ENCODE assay signal across 24 cellular contexts in the genomic region with DNA sequence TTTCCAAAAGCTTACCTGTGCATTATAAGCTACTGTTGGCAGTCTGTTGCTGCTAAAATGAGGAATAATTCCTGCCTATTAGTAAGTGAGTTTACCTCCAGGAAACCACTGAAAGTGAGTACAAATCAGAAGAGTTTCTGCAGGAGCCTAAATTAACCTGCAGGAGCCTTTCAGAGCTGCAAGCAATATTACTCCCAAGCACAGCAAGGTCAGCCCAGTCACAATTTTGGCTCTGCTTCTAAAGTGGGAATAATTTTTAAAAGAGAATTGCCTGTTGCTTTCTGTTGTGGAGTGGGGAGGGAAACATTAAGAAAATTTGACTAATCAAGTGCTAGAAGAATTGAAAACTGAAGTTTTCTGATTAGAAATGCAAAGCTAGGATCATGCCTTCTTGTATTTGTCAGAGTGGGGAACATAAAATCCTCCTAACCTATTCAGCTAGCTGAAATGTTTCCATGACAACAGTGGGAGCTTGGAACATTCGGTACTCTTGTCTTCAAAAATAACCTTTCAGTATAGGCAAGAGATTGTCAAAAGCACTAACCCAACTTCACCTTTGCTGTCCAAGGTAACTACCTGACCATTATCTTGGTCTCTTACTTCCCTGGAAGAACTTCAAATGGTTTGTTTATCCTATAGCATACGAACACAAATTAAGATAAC.
DNase-seq lines count a peak whose midpoint lies in the region; ATAC-seq, FAIRE-seq and TF ChIP-seq lines count a peak whose summit lies in the region.
"Had no signal": no experiment of that assay in that cellular context is flagged by ENCODE, and none has a peak within 500 bp of the region (broad histone marks: within the 10 kb centered on the region; RNA-seq: fewer than 3 reads in every experiment).

No MANE protein-coding gene starts in this region.

- in situ Hi-C loops in K562 (cut with MboI): no loop called here

- no peak for TF ChIP-seq RAD21 in K562 (CRISPR knock-in tag; conservative IDR thresholded peaks at IDR 0.05 in 1 of 2, IDR thresholded peaks at IDR 0.05 in 1 of 2)

- H3K27ac Mint-ChIP-seq in activated T-helper 1 cell treated with anti-CD3 and anti-CD28 coated beads, Interleukin-12 subunit alpha, Interleukin-12 subunit beta, Interleukin-2, Interleukin-4 antibody, amounts not matched to agents 30 ng/mL and 10 ng/mL and 1 ng/mL, durations not matched to agents 14 hours and 24 hours and 36 hours: no peak overlapping the region
- H3K27ac Mint-ChIP-seq: activated CD8-positive, alpha-beta T cell treated with anti-CD3 and anti-CD28 coated beads for 36 hours; activated naive CD4-positive, alpha-beta T cell treated with anti-CD3 and anti-CD28 coated beads, Interleukin-2, amount 50 U/mL, for 72 hours; CD8-positive, alpha-beta T cell; nephron had no signal

- CTCF ChIA-PET in K562 (lab: Yijun Ruan, JAX; ENCODE audit: low intra/inter-chr PET ratio): no interaction called here

- DNase-seq in NCI-H1105 treated with DMSO at 0.1 percent for 48 hours (lab: John Stamatoyannopoulos, UW) (peak; percentile 17), NCI-H1105 (lab: John Stamatoyannopoulos, UW) (no peak), K562 (ENCODE audit: extremely low read depth in 1 of 4, low spot score in 3 of 4) (no peak), superior temporal gyrus (ENCODE audit: extremely low spot score) (peak; percentile 73), psoas muscle (no peak), suprapubic skin (ENCODE audit: low spot score in 2 of 2) (no peak)
- no peak for DNase-seq in activated T-helper 1 cell treated with anti-CD3 and anti-CD28 coated beads, Interleukin-12 subunit alpha, Interleukin-12 subunit beta, Interleukin-2, Interleukin-4 antibody, amounts not matched to agents 30 ng/mL and 10 ng/mL and 1 ng/mL, durations not matched to agents 14 hours and 24 hours and 36 hours (ENCODE audit: low spot score)
- DNase-seq: activated CD4-positive, alpha-beta T cell treated with anti-CD3 and anti-CD28 coated beads for 1 hour; activated CD8-positive, alpha-beta T cell treated with anti-CD3 and anti-CD28 coated beads for 36 hours; AML-193; CD8-positive, alpha-beta T cell; DMS153; effector CD4-positive, alpha-beta T cell; mucosa of descending colon; NCI-H146; stimulated activated naive CD8-positive, alpha-beta T cell treated with anti-CD3 and anti-CD28 coated beads, Interleukin-15, Interleukin-2, amounts not matched to agents 100 U/mL and 50 U/mL, for 24 hours; T-helper 2 cell; thyroid gland had no signal

- H3K9ac ChIP-seq in K562 (ENCODE audit: insufficient read depth in 1 of 2, low read depth in 2 of 2, low read length in 2 of 2): no peak overlapping the region
- H3K9ac ChIP-seq: parathyroid adenoma had no signal

- H3K9me1 ChIP-seq in K562 (ENCODE audit: control insufficient read depth, insufficient read depth, low read length): no peaks in the 10 kb centered on the region

- H3K27me3 Mint-ChIP-seq in activated T-helper 1 cell treated with anti-CD3 and anti-CD28 coated beads, Interleukin-12 subunit alpha, Interleukin-12 subunit beta, Interleukin-2, Interleukin-4 antibody, amounts not matched to agents 30 ng/mL and 10 ng/mL and 1 ng/mL, durations not matched to agents 14 hours and 24 hours and 36 hours (ENCODE audit: insufficient read depth): peaks cover 3% of the 10 kb centered on the region
- H3K27me3 Mint-ChIP-seq: activated CD8-positive, alpha-beta T cell treated with anti-CD3 and anti-CD28 coated beads for 36 hours had no signal

- no peaks in the 10 kb centered on the region for H3K4me1 ChIP-seq in K562 (replicated peaks in 1 of 2; ENCODE audit: control insufficient read depth in 2 of 2, insufficient read depth in 2 of 2, low read length in 2 of 2)
- no peaks in the 10 kb centered on the region for H3K4me1 ChIP-seq in psoas muscle
- no peaks in the 10 kb centered on the region for H3K4me1 ChIP-seq in suprapubic skin
- H3K4me1 ChIP-seq: ascending aorta, parathyroid adenoma, thyroid gland had no signal

- H4K20me1 ChIP-seq in K562 (replicated peaks; ENCODE audit: control insufficient read depth, insufficient read depth, low read length): no peaks in the 10 kb centered on the region

- TF ChIP-seq EP300 in K562 (IDR thresholded peaks at IDR 0.05; ENCODE audit: low read length): no peak
- no peak for TF ChIP-seq EP300 in suprapubic skin (IDR thresholded peaks at IDR 0.05)

- no peak for TF ChIP-seq CTCF in K562 (IDR thresholded peaks at IDR 0.05 in 2 of 3, conservative IDR thresholded peaks at IDR 0.05 in 1 of 3; ENCODE audit: insufficient read depth in 2 of 3, low read depth in 1 of 3, low read length in 3 of 3)
- TF ChIP-seq CTCF in psoas muscle (IDR thresholded peaks at IDR 0.05): no peak
- TF ChIP-seq CTCF in suprapubic skin (IDR thresholded peaks at IDR 0.05): no peak

- H3K36me3 ChIP-seq in K562 (ENCODE audit: control insufficient read depth, insufficient read depth, low read length) (no peaks in the 10 kb centered on the region), psoas muscle (ENCODE audit: insufficient read depth in 1 of 2, low read depth in 1 of 2) (no peaks in the 10 kb centered on the region), suprapubic skin (no peaks in the 10 kb centered on the region)
- H3K36me3 ChIP-seq: ascending aorta, thyroid gland had no signal

- H3K79me2 ChIP-seq in K562 (ENCODE audit: control insufficient read depth, insufficient read depth, low read length): no peaks in the 10 kb centered on the region
- H3K79me2 ChIP-seq: parathyroid adenoma had no signal

- no peak overlapping the region for H3K4me3 ChIP-seq in K562
- no peak overlapping the region for H3K4me3 ChIP-seq in psoas muscle
- H3K4me3 ChIP-seq in suprapubic skin: no peak overlapping the region
- H3K4me3 ChIP-seq: ascending aorta, mucosa of descending colon, thyroid gland had no signal

- H3K4me3 Mint-ChIP-seq in activated T-helper 1 cell treated with anti-CD3 and anti-CD28 coated beads, Interleukin-12 subunit alpha, Interleukin-12 subunit beta, Interleukin-2, Interleukin-4 antibody, amounts not matched to agents 30 ng/mL and 10 ng/mL and 1 ng/mL, durations not matched to agents 14 hours and 24 hours and 36 hours: no peak overlapping the region
- H3K4me3 Mint-ChIP-seq: activated CD8-positive, alpha-beta T cell treated with anti-CD3 and anti-CD28 coated beads for 36 hours; CD8-positive, alpha-beta T cell; nephron had no signal

- H3K9me3 Mint-ChIP-seq in activated T-helper 1 cell treated with anti-CD3 and anti-CD28 coated beads, Interleukin-12 subunit alpha, Interleukin-12 subunit beta, Interleukin-2, Interleukin-4 antibody, amounts not matched to agents 30 ng/mL and 10 ng/mL and 1 ng/mL, durations not matched to agents 14 hours and 24 hours and 36 hours: no peaks in the 10 kb centered on the region
- H3K9me3 Mint-ChIP-seq: activated CD8-positive, alpha-beta T cell treated with anti-CD3 and anti-CD28 coated beads for 36 hours; activated naive CD4-positive, alpha-beta T cell treated with anti-CD3 and anti-CD28 coated beads, Interleukin-2, amount 50 U/mL, for 72 hours; CD8-positive, alpha-beta T cell; nephron had no signal

- no peak for FAIRE-seq in K562 (lab: Jason Lieb, UNC)

- no peak for TF ChIP-seq POLR2A in K562 (conservative IDR thresholded peaks at IDR 0.05)
- no peak for TF ChIP-seq POLR2A in suprapubic skin (IDR thresholded peaks at IDR 0.05)

- no peak overlapping the region for H2AFZ ChIP-seq in K562 (ENCODE audit: low read depth, low read length)
- H2AFZ ChIP-seq: parathyroid adenoma had no signal

- H3K4me2 ChIP-seq in K562 (ENCODE audit: insufficient read depth, low read length): no peak overlapping the region

- H3K36me3 Mint-ChIP-seq in activated T-helper 1 cell treated with anti-CD3 and anti-CD28 coated beads, Interleukin-12 subunit alpha, Interleukin-12 subunit beta, Interleukin-2, Interleukin-4 antibody, amounts not matched to agents 30 ng/mL and 10 ng/mL and 1 ng/mL, durations not matched to agents 14 hours and 24 hours and 36 hours (ENCODE audit: low read depth): no peaks in the 10 kb centered on the region
- H3K36me3 Mint-ChIP-seq: activated naive CD4-positive, alpha-beta T cell treated with anti-CD3 and anti-CD28 coated beads, Interleukin-2, amount 50 U/mL, for 72 hours; CD8-positive, alpha-beta T cell had no signal

- intact Hi-C loops in K562 (cut with micrococcal nuclease) (no loop called here), psoas muscle (cut with DNase I) (no loop called here)
- intact Hi-C loops in activated T-helper 1 cell treated with anti-CD3 and anti-CD28 coated beads, Interleukin-12 subunit alpha, Interleukin-12 subunit beta, Interleukin-2, Interleukin-4 antibody, amounts not matched to agents 30 ng/mL and 10 ng/mL and 1 ng/mL, durations not matched to agents 14 hours and 24 hours and 36 hours (cut with micrococcal nuclease): no loop called here

- POLR2A ChIA-PET in K562 (lab: Yijun Ruan, JAX): no interaction called here

- H3K9me3 ChIP-seq in K562 (replicated peaks; ENCODE audit: control insufficient read depth, insufficient read depth, low read depth, low read length): no peaks in the 10 kb centered on the region
- H3K9me3 ChIP-seq in psoas muscle: no peaks in the 10 kb centered on the region
- no peaks in the 10 kb centered on the region for H3K9me3 ChIP-seq in suprapubic skin
- H3K9me3 ChIP-seq: ascending aorta, mucosa of descending colon, thyroid gland had no signal

- H3K27ac ChIP-seq in K562 (ENCODE audit: extremely low read depth, low read depth, low read length) (no peak overlapping the region), layer of hippocampus (ENCODE audit: low read depth, low read length) (peak overlapping the region; percentile 80), psoas muscle (no peak overlapping the region), suprapubic skin (no peak overlapping the region)
- H3K27ac ChIP-seq: ascending aorta, epithelial cell of prostate, parathyroid adenoma, thyroid gland had no signal

- WGBS in K562 (ENCODE audit: insufficient coverage, low coverage, missing lambda C conversion rate): 0% methylated on average over 2 of the region's 2 CpGs
- 30 to 50% (median 42%) methylated on average over 2 of the region's 2 CpGs for WGBS in psoas muscle, 3 donors
- 39% methylated on average over 2 of the region's 2 CpGs for WGBS in suprapubic skin

- H3K27me3 ChIP-seq in K562 (ENCODE audit: control insufficient read depth in 2 of 2, insufficient read depth in 2 of 2, low read length in 2 of 2) (no peaks in the 10 kb centered on the region), layer of hippocampus (ENCODE audit: control insufficient read depth, insufficient read depth, low read length) (no peaks in the 10 kb centered on the region), psoas muscle (ENCODE audit: insufficient read depth in 3 of 3, low read length in 2 of 3) (no peaks in the 10 kb centered on the region), suprapubic skin (no peaks in the 10 kb centered on the region)
- H3K27me3 ChIP-seq: ascending aorta, thyroid gland had no signal

- ATAC-seq in K562: no peak
- no peak for ATAC-seq in psoas muscle
- ATAC-seq: activated CD8-positive, alpha-beta T cell treated with anti-CD3 and anti-CD28 coated beads for 36 hours; activated naive CD4-positive, alpha-beta T cell treated with anti-CD3 and anti-CD28 coated beads, Interleukin-2, amount 50 U/mL, for 72 hours; CD8-positive, alpha-beta T cell; mucosa of descending colon; stimulated activated naive CD8-positive, alpha-beta T cell treated with anti-CD3 and anti-CD28 coated beads, Interleukin-15, Interleukin-2, amounts not matched to agents 100 U/mL and 50 U/mL, for 24 hours had no signal

- H3K4me1 Mint-ChIP-seq in activated T-helper 1 cell treated with anti-CD3 and anti-CD28 coated beads, Interleukin-12 subunit alpha, Interleukin-12 subunit beta, Interleukin-2, Interleukin-4 antibody, amounts not matched to agents 30 ng/mL and 10 ng/mL and 1 ng/mL, durations not matched to agents 14 hours and 24 hours and 36 hours (ENCODE audit: low read depth): no peaks in the 10 kb centered on the region
- H3K4me1 Mint-ChIP-seq: nephron had no signal

- no TSS peak for BruUV-seq in K562 (replicated peaks; lab: Mats Ljungman, UMichigan)

Comparison
In these comparisons a context has a peak if more than half of its experiments do, and no peak if none do; other contexts are left out.
1. DNase-seq: peak in NCI-H1105 treated with DMSO at 0.1 percent for 48 hours (single experiment) and superior temporal gyrus (single experiment); none in NCI-H1105 (single experiment), K562 (0 of 4), psoas muscle (0 of 2), activated T-helper 1 cell treated with anti-CD3 and anti-CD28 coated beads, Interleukin-12 subunit alpha, Interleukin-12 subunit beta, Interleukin-2, Interleukin-4 antibody, amounts not matched to agents 30 ng/mL and 10 ng/mL and 1 ng/mL, durations not matched to agents 14 hours and 24 hours and 36 hours (single experiment) and suprapubic skin (0 of 2).